ENCODE assay signal across 1 cellular context in the genomic region with DNA sequence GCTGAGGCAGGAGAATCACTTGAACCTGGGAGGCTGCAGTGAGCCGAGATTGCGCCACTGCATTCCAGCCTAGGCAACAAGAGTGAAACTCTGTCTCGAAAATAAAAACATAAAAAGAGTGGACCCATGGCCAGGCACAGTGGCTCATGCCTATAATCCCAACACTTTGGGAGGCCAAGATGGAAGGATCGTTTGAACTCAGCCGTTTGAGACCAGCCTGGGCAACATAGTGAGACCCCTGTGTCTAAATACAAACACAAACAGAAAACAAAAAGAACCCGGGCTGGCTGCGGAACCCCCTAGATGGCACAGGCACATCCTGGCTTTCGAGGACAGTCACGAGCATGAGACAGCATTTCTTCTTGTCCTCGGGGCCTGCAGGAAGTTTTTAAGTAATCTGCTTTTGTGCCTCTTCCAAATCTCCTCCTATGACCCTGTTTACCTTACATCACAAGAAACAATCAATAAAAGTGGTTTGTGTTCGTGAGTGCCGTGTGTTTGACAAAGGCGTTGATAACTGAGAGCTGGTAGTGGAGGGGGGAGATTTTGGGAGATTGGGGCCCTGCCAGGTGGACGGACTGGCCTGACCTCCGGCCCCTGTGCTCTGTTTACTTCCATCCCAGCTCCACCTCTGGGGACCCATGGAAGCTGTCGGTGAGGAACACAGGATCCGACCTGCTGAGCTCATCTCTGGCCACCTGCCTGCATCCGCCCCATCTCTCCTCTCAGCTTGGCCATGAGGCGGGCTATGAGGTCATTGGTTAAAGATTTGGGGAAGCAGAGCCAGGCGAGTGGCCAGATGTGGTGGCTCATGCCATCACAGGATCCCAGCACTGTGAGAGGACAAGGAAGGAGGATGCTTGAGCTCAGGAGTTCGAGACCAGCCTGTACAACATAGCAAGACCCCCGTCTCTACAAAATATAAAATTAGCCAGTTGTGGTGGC.
TF ChIP-seq lines count a peak whose summit lies in the region.

No MANE protein-coding gene starts in this region.

TF ChIP-seq in SK-N-SH, 30 proteins besides CTCF, POLR2A, EP300 and RAD21 (continued from another document):
- TF ChIP-seq, protein P1, sequence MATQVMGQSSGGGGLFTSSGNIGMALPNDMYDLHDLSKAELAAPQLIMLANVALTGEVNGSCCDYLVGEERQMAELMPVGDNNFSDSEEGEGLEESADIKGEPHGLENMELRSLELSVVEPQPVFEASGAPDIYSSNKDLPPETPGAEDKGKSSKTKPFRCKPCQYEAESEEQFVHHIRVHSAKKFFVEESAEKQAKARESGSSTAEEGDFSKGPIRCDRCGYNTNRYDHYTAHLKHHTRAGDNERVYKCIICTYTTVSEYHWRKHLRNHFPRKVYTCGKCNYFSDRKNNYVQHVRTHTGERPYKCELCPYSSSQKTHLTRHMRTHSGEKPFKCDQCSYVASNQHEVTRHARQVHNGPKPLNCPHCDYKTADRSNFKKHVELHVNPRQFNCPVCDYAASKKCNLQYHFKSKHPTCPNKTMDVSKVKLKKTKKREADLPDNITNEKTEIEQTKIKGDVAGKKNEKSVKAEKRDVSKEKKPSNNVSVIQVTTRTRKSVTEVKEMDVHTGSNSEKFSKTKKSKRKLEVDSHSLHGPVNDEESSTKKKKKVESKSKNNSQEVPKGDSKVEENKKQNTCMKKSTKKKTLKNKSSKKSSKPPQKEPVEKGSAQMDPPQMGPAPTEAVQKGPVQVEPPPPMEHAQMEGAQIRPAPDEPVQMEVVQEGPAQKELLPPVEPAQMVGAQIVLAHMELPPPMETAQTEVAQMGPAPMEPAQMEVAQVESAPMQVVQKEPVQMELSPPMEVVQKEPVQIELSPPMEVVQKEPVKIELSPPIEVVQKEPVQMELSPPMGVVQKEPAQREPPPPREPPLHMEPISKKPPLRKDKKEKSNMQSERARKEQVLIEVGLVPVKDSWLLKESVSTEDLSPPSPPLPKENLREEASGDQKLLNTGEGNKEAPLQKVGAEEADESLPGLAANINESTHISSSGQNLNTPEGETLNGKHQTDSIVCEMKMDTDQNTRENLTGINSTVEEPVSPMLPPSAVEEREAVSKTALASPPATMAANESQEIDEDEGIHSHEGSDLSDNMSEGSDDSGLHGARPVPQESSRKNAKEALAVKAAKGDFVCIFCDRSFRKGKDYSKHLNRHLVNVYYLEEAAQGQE (IDR thresholded peaks at IDR 0.05; ENCODE audit: low read depth, low read length) = no peak
- TF ChIP-seq TCF12 (IDR thresholded peaks at IDR 0.05) = 0 out of 2 replicates have a peak, but pooled peaks have one; percentile 15
